In genomic region chr4:22524895-22525294, GRCh38 we compare ENCODE assay signal across 31 cellular contexts. TPM values are rescaled to one million over a fixed set of nuclear protein-coding genes. Genes with fewer than 3 reads are reported as not detected.
"Had no signal": no experiment of that assay in that cellular context is flagged by ENCODE, and none has a peak within 500 bp of the region (broad histone marks: within the 10 kb centered on the region; RNA-seq: fewer than 3 reads in every experiment).

No MANE protein-coding gene starts in this region.

- H3K36me3 ChIP-seq: SJCRH30 had no signal

- H3K4me3 ChIP-seq: K562, PC-9, SJCRH30, SK-N-MC had no signal

- DNase-seq: Kasumi-1, KG1, MM.1S, MV-4-11, NCI-H1092, NCI-H1105, NCI-H1417 treated with DMSO at 0.1 percent for 48 hours, NCI-H1436 treated with DMSO at 0.1 percent for 48 hours, NCI-H1694 treated with DMSO at 0.1 percent for 48 hours, NCI-H187 treated with DMSO at 0.1 percent for 48 hours, NCI-H2029, NCI-H2081, NCI-H2171 treated with DMSO at 0.1 percent for 48 hours, NCI-H2227 treated with DMSO at 0.1 percent for 48 hours, NCI-H345, NCI-H446, NCI-H510A treated with DMSO at 0.1 percent for 48 hours, NCI-H524 treated with DMSO at 0.1 percent for 48 hours, NCI-H526 treated with DMSO at 0.1 percent for 48 hours, NCI-H774, PC-9, SHP77, SIG-M5, SJCRH30 had no signal

- ATAC-seq: K562, Panc1, Right ventricle myocardium inferior, SK-N-SH treated with all-trans-retinoic acid at 6 μM for 48 hours had no signal

- H3K27me3 ChIP-seq: SJCRH30 had no signal

- H3K9me3 ChIP-seq: SJCRH30 had no signal

- H3K4me1 ChIP-seq: SJCRH30 had no signal

- H3K27ac ChIP-seq: PC-9, RWPE1, SJCRH30, SK-N-MC had no signal

RNA-seq across cellular contexts. Expression of gene ADGRA3, which starts 9.0 kb away (rescaled TPM):
- total RNA-seq: OCI-LY7 had no signal
